Comparison of ENCODE assay signal across 8 cellular contexts in genomic region chr1:231240883-231241735, GRCh38. TPM values are rescaled to one million over a fixed set of nuclear protein-coding genes. Genes with fewer than 3 reads are reported as not detected.
DNase-seq lines count a peak whose midpoint lies in the region; ATAC-seq and TF ChIP-seq lines count a peak whose summit lies in the region.

GNPAT (plus strand) TSS chr1:231241212; CDS start chr1:231241379, 167 bp downstream.

- H3K9me3 Mint-ChIP-seq in GM23338, result no peaks in the 10 kb centered on the region
- no peaks in the 10 kb centered on the region for H3K9me3 Mint-ChIP-seq in neural crest cell

- H3K36me3 ChIP-seq in GM23338 (ENCODE audit: insufficient read depth) (no peaks in the 10 kb centered on the region), stomach (peaks cover 0 to 30% (median 28%) of the 10 kb centered on the region in 4 donors)

- H3K4me1 ChIP-seq in GM23338 (ENCODE audit: insufficient read depth) (peaks cover 8% of the 10 kb centered on the region; the same call in 1 of the 2 replicates), stomach (peaks cover 22 to 87% (median 66%) of the 10 kb centered on the region in 4 donors)

- H3K4me2 ChIP-seq in GM23338, result peak within 1 kb of the TSS; percentile 93

- DNase-seq in EL (peak; percentile 87), GM23338 (ENCODE audit: low spot score) (peak; percentile 92), LNCaP clone FGC (ENCODE audit: low read depth) (no peak), SIG-M5 (lab: John Stamatoyannopoulos, UW) (peak; percentile 46), activated gamma-delta T cell (lab: John Stamatoyannopoulos, UW) (peak; percentile 82), fibroblast of villous mesenchyme (ENCODE audit: low read depth) (peak; percentile 86), neural crest cell (ENCODE audit: low read depth, low spot score) (peak; percentile 88), stomach (peak; percentile 90)

- no peaks in the 10 kb centered on the region for H3K9me3 ChIP-seq in stomach

- TF ChIP-seq POLR2A in stomach (IDR thresholded peaks at IDR 0.05), result peak in 2 of 4 donors; percentile 37 to 76

- TF ChIP-seq CTCF in GM23338 (conservative IDR thresholded peaks at IDR 0.05; ENCODE audit: low read depth in 2 of 2) (no peak), LNCaP clone FGC (IDR thresholded peaks at IDR 0.05; ENCODE audit: control insufficient read depth, extremely low read depth, insufficient read depth) (no peak), fibroblast of villous mesenchyme (IDR thresholded peaks at IDR 0.05; ENCODE audit: insufficient read depth, low read depth, low read length) (no peak), neural crest cell (conservative IDR thresholded peaks at IDR 0.05) (no peak), stomach (IDR thresholded peaks at IDR 0.05) (peak in 1 of 7 experiments; percentile 8)

- H3K27ac ChIP-seq in GM23338 (ENCODE audit: low read depth) (peak within 1 kb of the TSS; percentile 75; the same call in 1 of the 2 replicates), stomach (peak within 1 kb of the TSS; percentile 77 to 91 (median 88))

- WGBS in stomach, 5 donors, result 0 to 1% (median 1%) methylated on average over 38 to 51 of the region's 51 CpGs

- H3K27me3 ChIP-seq in GM23338 (ENCODE audit: insufficient read depth) (no peaks in the 10 kb centered on the region), stomach (no peaks in the 10 kb centered on the region)

- no peak for TF ChIP-seq EP300 in stomach (IDR thresholded peaks at IDR 0.05)

- H3K4me1 Mint-ChIP-seq in GM23338, result peaks cover 16% of the 10 kb centered on the region
- H3K4me1 Mint-ChIP-seq in neural crest cell, result peaks cover 27% of the 10 kb centered on the region

- H3K4me3 Mint-ChIP-seq in GM23338 (peak within 1 kb of the TSS; percentile 97), neural crest cell (peak within 1 kb of the TSS; percentile 97)

- H3K79me2 ChIP-seq in GM23338 (replicated peaks; ENCODE audit: insufficient read depth), result peaks cover 46% of the 10 kb centered on the region

- H3K27me3 Mint-ChIP-seq in GM23338 (ENCODE audit: insufficient read depth, low read depth, poor library complexity), result no peaks in the 10 kb centered on the region
- no peaks in the 10 kb centered on the region for H3K27me3 Mint-ChIP-seq in neural crest cell (ENCODE audit: low read depth)

- peak; percentile 96 for ATAC-seq in GM23338

- peaks cover 4% of the 10 kb centered on the region; the same call in 1 of the 2 replicates for H4K20me1 ChIP-seq in GM23338 (replicated peaks; ENCODE audit: insufficient read depth)

- peak within 1 kb of the TSS; percentile 96 for H2AFZ ChIP-seq in GM23338

- H3K27ac Mint-ChIP-seq in GM23338 (peak within 1 kb of the TSS; percentile 77), neural crest cell (ENCODE audit: unreplicated experiment) (peak within 1 kb of the TSS; percentile 94)

- H3K4me3 ChIP-seq in GM23338 (peak within 1 kb of the TSS; percentile 95), LNCaP clone FGC (ENCODE audit: low read depth, low read length) (peak within 1 kb of the TSS; percentile 75), fibroblast of villous mesenchyme (ENCODE audit: low read depth, low read length) (peak within 1 kb of the TSS; percentile 77), stomach (peak within 1 kb of the TSS; percentile 60 to 88 (median 78))

- H3K36me3 Mint-ChIP-seq in GM23338 (ENCODE audit: low read depth) (peaks cover 10% of the 10 kb centered on the region; the same call in 2 of the 3 replicates), neural crest cell (ENCODE audit: low read depth) (peaks cover 4% of the 10 kb centered on the region)

- intact Hi-C loops in stomach (cut with DNase I; ENCODE audit: low total_unique reads), result no loop called here

- no peaks in the 10 kb centered on the region for H3K9me2 ChIP-seq in GM23338 (ENCODE audit: insufficient read depth)

- H3F3A ChIP-seq in GM23338 (replicated peaks; ENCODE audit: low read depth), result no peaks in the 10 kb centered on the region

TF ChIP-seq in GM23338, 12 proteins besides CTCF, POLR2A, EP300 and RAD21:
- TF ChIP-seq, protein P1, sequence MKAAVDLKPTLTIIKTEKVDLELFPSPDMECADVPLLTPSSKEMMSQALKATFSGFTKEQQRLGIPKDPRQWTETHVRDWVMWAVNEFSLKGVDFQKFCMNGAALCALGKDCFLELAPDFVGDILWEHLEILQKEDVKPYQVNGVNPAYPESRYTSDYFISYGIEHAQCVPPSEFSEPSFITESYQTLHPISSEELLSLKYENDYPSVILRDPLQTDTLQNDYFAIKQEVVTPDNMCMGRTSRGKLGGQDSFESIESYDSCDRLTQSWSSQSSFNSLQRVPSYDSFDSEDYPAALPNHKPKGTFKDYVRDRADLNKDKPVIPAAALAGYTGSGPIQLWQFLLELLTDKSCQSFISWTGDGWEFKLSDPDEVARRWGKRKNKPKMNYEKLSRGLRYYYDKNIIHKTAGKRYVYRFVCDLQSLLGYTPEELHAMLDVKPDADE (IDR thresholded peaks at IDR 0.05), result peak; percentile 80
- TF ChIP-seq, protein P2, sequence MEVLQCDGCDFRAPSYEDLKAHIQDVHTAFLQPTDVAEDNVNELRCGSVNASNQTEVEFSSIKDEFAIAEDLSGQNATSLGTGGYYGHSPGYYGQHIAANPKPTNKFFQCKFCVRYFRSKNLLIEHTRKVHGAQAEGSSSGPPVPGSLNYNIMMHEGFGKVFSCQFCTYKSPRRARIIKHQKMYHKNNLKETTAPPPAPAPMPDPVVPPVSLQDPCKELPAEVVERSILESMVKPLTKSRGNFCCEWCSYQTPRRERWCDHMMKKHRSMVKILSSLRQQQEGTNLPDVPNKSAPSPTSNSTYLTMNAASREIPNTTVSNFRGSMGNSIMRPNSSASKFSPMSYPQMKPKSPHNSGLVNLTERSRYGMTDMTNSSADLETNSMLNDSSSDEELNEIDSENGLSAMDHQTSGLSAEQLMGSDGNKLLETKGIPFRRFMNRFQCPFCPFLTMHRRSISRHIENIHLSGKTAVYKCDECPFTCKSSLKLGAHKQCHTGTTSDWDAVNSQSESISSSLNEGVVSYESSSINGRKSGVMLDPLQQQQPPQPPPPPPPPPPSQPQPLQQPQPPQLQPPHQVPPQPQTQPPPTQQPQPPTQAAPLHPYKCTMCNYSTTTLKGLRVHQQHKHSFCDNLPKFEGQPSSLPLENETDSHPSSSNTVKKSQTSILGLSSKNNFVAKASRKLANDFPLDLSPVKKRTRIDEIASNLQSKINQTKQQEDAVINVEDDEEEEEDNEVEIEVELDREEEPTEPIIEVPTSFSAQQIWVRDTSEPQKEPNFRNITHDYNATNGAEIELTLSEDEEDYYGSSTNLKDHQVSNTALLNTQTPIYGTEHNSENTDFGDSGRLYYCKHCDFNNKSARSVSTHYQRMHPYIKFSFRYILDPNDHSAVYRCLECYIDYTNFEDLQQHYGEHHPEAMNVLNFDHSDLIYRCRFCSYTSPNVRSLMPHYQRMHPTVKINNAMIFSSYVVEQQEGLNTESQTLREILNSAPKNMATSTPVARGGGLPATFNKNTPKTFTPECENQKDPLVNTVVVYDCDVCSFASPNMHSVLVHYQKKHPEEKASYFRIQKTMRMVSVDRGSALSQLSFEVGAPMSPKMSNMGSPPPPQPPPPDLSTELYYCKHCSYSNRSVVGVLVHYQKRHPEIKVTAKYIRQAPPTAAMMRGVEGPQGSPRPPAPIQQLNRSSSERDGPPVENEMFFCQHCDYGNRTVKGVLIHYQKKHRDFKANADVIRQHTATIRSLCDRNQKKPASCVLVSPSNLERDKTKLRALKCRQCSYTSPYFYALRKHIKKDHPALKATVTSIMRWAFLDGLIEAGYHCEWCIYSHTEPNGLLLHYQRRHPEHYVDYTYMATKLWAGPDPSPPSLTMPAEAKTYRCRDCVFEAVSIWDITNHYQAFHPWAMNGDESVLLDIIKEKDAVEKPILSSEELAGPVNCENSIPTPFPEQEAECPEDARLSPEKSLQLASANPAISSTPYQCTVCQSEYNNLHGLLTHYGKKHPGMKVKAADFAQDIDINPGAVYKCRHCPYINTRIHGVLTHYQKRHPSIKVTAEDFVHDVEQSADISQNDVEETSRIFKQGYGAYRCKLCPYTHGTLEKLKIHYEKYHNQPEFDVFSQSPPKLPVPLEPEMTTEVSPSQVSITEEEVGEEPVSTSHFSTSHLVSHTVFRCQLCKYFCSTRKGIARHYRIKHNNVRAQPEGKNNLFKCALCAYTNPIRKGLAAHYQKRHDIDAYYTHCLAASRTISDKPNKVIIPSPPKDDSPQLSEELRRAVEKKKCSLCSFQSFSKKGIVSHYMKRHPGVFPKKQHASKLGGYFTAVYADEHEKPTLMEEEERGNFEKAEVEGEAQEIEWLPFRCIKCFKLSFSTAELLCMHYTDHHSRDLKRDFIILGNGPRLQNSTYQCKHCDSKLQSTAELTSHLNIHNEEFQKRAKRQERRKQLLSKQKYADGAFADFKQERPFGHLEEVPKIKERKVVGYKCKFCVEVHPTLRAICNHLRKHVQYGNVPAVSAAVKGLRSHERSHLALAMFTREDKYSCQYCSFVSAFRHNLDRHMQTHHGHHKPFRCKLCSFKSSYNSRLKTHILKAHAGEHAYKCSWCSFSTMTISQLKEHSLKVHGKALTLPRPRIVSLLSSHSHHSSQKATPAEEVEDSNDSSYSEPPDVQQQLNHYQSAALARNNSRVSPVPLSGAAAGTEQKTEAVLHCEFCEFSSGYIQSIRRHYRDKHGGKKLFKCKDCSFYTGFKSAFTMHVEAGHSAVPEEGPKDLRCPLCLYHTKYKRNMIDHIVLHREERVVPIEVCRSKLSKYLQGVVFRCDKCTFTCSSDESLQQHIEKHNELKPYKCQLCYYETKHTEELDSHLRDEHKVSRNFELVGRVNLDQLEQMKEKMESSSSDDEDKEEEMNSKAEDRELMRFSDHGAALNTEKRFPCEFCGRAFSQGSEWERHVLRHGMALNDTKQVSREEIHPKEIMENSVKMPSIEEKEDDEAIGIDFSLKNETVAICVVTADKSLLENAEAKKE (CRISPR knock-in tag; IDR thresholded peaks at IDR 0.05), result no peak
- TF ChIP-seq POLR2AphosphoS5 (IDR thresholded peaks at IDR 0.05; ENCODE audit: low read depth), result peak; percentile 92
TF ChIP-seq in GM23338: peak in this region for 2.

RNA-seq across cellular contexts. Expression of gene GNPAT, which starts in this region (rescaled TPM):
- total RNA-seq in GM23338 (2014; rRNA removed; shearing (Covaris generic)), result 45.4 and 46.2 TPM in 2 replicates
- polyA plus RNA-seq in GM23338 (2016; fragmentation: Nextera tagmentation; extraction: Ambion mirVana), result 28.8 and 32.8 TPM in 2 replicates
- total RNA-seq in fibroblast of villous mesenchyme, result 41.6 and 53.1 TPM in 2 replicates
- 69.2 and 70.3 TPM in 2 replicates for total RNA-seq in neural crest cell
- 10 to 100 TPM; 35.9 to 76.8 (median 44.9) TPM for total RNA-seq in stomach
- 10 to 100 TPM; 41.8 to 46.6 (median 45.0) TPM for polyA plus RNA-seq in stomach
